In the genomic region with DNA sequence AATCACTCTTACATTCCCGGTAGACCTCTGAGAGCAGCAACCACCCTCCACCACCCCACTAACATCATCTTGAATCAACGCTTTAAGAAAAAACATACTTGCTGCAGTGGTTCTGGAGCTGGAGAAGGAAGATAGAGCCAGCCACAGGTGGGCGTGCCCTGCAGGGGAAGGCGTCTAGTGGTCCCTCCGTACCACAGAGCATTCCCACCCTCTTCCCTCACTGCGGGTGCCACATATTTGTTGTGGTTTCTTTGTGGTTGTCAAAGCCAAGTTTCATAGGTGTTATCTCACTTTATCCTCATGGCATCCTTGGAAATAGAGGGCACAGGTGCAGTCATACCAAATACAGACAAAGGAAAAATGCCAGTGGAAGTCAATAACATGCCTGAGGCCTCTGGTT, we compare ENCODE assay signal across 1 cellular context.
TF ChIP-seq lines count a peak whose summit lies in the region.

No MANE protein-coding gene starts in this region.

TF ChIP-seq in IMR-90, 13 proteins besides CTCF, POLR2A, EP300 and RAD21:
- TF ChIP-seq MXI1 (IDR thresholded peaks at IDR 0.05; ENCODE audit: borderline replicate concordance, low read depth, low read length) (no peak), MAFK (IDR thresholded peaks at IDR 0.05; ENCODE audit: low read depth, low read length) (no peak), NFE2L2 (IDR thresholded peaks at IDR 0.05; ENCODE audit: low read depth, low read length) (no peak), BHLHE40 (IDR thresholded peaks at IDR 0.05; ENCODE audit: low read depth, low read length) (no peak)
TF ChIP-seq in IMR-90: peak in this region for 0.
